Comparison of ENCODE assay signal across 10 cellular contexts in the genomic region with DNA sequence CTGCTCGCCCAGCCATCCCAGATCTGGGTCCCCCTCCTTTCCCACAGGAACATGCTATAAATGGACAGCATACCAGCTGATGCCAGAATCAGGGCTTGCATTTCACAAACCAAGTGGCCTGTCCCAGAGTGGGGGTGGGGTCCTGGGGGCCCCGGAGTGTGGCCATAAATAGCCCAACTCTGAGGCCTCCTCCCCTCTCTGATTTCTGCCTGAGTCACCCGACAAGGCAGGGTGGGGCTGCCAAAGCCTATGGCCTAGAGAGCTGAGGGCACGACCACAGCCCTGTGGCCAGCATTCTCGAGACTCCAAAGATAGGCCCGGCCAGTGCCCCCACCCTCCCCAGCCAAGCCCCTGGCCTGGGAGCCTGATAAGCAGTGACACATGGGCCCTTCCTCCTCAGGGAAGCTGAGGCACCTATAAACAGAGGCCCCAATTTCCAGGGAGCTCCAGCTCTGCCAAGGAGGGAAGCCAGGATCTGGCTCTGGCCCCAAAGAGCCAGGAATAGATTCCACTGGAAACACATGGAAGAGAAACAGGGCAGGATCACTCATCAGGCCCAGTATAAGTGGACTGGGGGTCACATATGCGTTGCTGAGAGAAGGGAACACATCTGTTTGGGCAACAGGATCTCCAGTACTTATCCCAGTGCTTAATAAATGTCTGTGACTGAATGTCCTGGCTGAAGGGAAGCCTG. TPM values are rescaled to one million over a fixed set of nuclear protein-coding genes. Genes with fewer than 3 reads are reported as not detected.
DNase-seq lines count a peak whose midpoint lies in the region; ATAC-seq and TF ChIP-seq lines count a peak whose summit lies in the region.
"Had no signal": no experiment of that assay in that cellular context is flagged by ENCODE, and none has a peak within 500 bp of the region (broad histone marks: within the 10 kb centered on the region; RNA-seq: fewer than 3 reads in every experiment).

No MANE protein-coding gene starts in this region.

- peak overlapping the region; percentile 38 for H3K27ac ChIP-seq in PC-3 (ENCODE audit: low read length)
- H3K27ac ChIP-seq in osteoblast (ENCODE audit: low read depth, low read length): peak overlapping the region; percentile 57

- POLR2A ChIA-PET in PC-3 (lab: Charles Lee; ENCODE audit: unreplicated experiment): no interaction called here

- H3K27me3 ChIP-seq in PC-3 (ENCODE audit: low read length): no peaks in the 10 kb centered on the region
- no peaks in the 10 kb centered on the region for H3K27me3 ChIP-seq in osteoblast (ENCODE audit: insufficient read depth, low read length)

- in situ Hi-C loops in G401 (cut with HindIII; ENCODE audit: low sequenced_read_pairs): no loop called here

- H3F3A ChIP-seq in PC-3 (ENCODE audit: low read length, unreplicated experiment): no peaks in the 10 kb centered on the region

- H3K4me2 ChIP-seq in PC-3 (ENCODE audit: low read length) (peak overlapping the region; percentile 55), osteoblast (ENCODE audit: insufficient read depth, low read length) (peak overlapping the region; percentile 50)

- H3K9me2 ChIP-seq in PC-3 (replicated peaks; ENCODE audit: low read length): no peaks in the 10 kb centered on the region

- no peaks in the 10 kb centered on the region for H3K79me2 ChIP-seq in PC-3 (ENCODE audit: low read length)
- no peaks in the 10 kb centered on the region for H3K79me2 ChIP-seq in osteoblast (ENCODE audit: insufficient read depth, low read length)

- TF ChIP-seq CTCF in PC-3 (conservative IDR thresholded peaks at IDR 0.05; ENCODE audit: low read depth, low read length): no peak
- TF ChIP-seq CTCF in osteoblast (IDR thresholded peaks at IDR 0.05; ENCODE audit: extremely low read depth, low read depth, low read length): no peak

- H3K4me3 ChIP-seq in PC-3 (ENCODE audit: low read length): no peak overlapping the region
- H3K4me3 ChIP-seq in osteoblast (ENCODE audit: insufficient read depth, low read length): no peak overlapping the region

- ATAC-seq in PC-3 (peak; percentile 92), HG03565 (IDR thresholded peaks at IDR 0.05; ENCODE audit: unreplicated experiment) (no peak), GM19324 (IDR thresholded peaks at IDR 0.05; ENCODE audit: low FRiP score, unreplicated experiment) (no peak), GM19035 (IDR thresholded peaks at IDR 0.05; ENCODE audit: unreplicated experiment) (no peak)

- peaks cover 10% of the 10 kb centered on the region for H3K4me1 ChIP-seq in PC-3 (ENCODE audit: insufficient read depth, low read length)
- H3K4me1 ChIP-seq in osteoblast (ENCODE audit: insufficient read depth, low read length): peaks cover 12% of the 10 kb centered on the region

- H3K36me3 ChIP-seq in PC-3 (ENCODE audit: low read depth, low read length) (no peaks in the 10 kb centered on the region), osteoblast (ENCODE audit: insufficient read depth, low read length) (no peaks in the 10 kb centered on the region)

- peak; percentile 86 for DNase-seq in AG08396 (ENCODE audit: low spot score)
- DNase-seq in PC-3: peak; percentile 51
- peak; percentile 92 for DNase-seq in fibroblast of gingiva (ENCODE audit: low read depth)
- DNase-seq in osteoblast (ENCODE audit: insufficient read length, low spot score, missing footprints): peak; percentile 86
- no peak for DNase-seq in G401 (ENCODE audit: low spot score)
- DNase-seq: CD4-positive, alpha-beta T cell; SHP77 had no signal

- CTCF ChIA-PET in PC-3 (lab: Charles Lee): no interaction called here

- intact Hi-C loops in PC-3 (cut with micrococcal nuclease): no loop called here

- H3K9ac ChIP-seq in PC-3 (ENCODE audit: low read length): no peak overlapping the region; the same call in 1 of the 2 replicates

- H3K9me3 ChIP-seq in PC-3 (ENCODE audit: low read length) (no peaks in the 10 kb centered on the region), osteoblast (ENCODE audit: low read depth, low read length) (no peaks in the 10 kb centered on the region)

- H4K20me1 ChIP-seq in PC-3 (ENCODE audit: low read length) (no peaks in the 10 kb centered on the region), osteoblast (ENCODE audit: insufficient read depth, low read length) (no peaks in the 10 kb centered on the region)

- H2AFZ ChIP-seq in PC-3 (ENCODE audit: low read length): peak overlapping the region; percentile 69
- peak overlapping the region; percentile 83 for H2AFZ ChIP-seq in osteoblast (ENCODE audit: low read length)

- BruUV-seq in PC-3 (replicated peaks; lab: Mats Ljungman, UMichigan): no TSS peak

RNA-seq across cellular contexts. Expression of a gene that starts 20.3 kb away (rescaled TPM):
- total RNA-seq in PC-3 (2014; rRNA removed): 25.9 and 29.4 TPM in 2 replicates
- 27.1 and 27.5 TPM in 2 replicates for total RNA-seq in osteoblast
- total RNA-seq in G401 (2014; rRNA removed; shearing (Covaris generic)): 38.0 and 42.6 TPM in 2 replicates

RNA-seq across cellular contexts. Expression of a gene that starts 22.0 kb away (rescaled TPM):
- total RNA-seq in PC-3 (2014; rRNA removed) (31.2 and 53.4 TPM in 2 replicates), osteoblast (14.4 and 16.6 TPM in 2 replicates)
- total RNA-seq in G401 (2014; rRNA removed; shearing (Covaris generic)): 41.6 and 65.5 TPM in 2 replicates
